ENCODE assay signal across 8 cellular contexts in the genomic region with DNA sequence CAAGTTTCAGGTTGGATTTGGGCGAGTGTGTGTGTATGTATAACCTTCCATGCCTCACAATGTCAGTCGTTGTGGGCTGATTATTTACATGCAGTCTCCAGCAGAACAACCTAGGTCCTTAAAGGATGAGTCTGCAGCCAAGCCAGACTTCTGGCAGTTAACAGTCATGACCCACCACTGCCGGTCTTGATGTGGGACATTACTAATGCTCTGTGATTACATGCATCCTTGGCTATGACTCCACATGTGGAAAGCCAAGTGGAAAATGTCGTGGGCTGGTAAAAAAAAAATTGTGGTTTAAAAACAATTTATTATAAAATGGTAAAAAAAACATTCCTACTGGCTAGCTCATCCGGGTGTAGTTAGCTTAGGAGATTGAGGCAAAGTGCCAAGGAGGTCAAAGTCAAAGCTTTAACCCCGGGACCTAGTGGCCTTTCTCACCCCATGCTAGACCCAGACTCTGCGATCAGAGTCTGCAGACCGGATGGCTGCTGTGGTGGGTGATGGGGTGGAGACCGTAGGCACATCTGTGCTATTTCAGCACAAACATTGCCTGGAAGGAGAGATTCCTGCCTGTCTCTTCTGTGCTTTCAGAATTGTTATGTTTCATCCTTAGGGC. TPM values are rescaled to one million over a fixed set of nuclear protein-coding genes. Genes with fewer than 3 reads are reported as not detected.
DNase-seq lines count a peak whose midpoint lies in the region; ATAC-seq and TF ChIP-seq lines count a peak whose summit lies in the region.

No MANE protein-coding gene starts in this region.

- no peaks in the 10 kb centered on the region for H3K9me3 Mint-ChIP-seq in activated naive CD4-positive, alpha-beta T cell treated with anti-CD3 and anti-CD28 coated beads, Interleukin-2, amount 50 U/mL, for 24 hours
- H3K9me3 Mint-ChIP-seq in activated naive CD4-positive, alpha-beta T cell treated with anti-CD3 and anti-CD28 coated beads for 36 hours, result no peaks in the 10 kb centered on the region

- H3K36me3 Mint-ChIP-seq in activated naive CD4-positive, alpha-beta T cell treated with anti-CD3 and anti-CD28 coated beads, Interleukin-2, amount 50 U/mL, for 24 hours, result peaks cover 5% of the 10 kb centered on the region
- H3K36me3 Mint-ChIP-seq in activated naive CD4-positive, alpha-beta T cell treated with anti-CD3 and anti-CD28 coated beads for 36 hours (ENCODE audit: low read depth), result peaks cover 16% of the 10 kb centered on the region

- H3K36me3 ChIP-seq in brain microvascular endothelial cell (replicated peaks) (no peaks in the 10 kb centered on the region), upper lobe of right lung (no peaks in the 10 kb centered on the region)

- no peaks in the 10 kb centered on the region for H3K27me3 ChIP-seq in brain microvascular endothelial cell (replicated peaks)
- no peaks in the 10 kb centered on the region for H3K27me3 ChIP-seq in upper lobe of right lung

- peak overlapping the region; percentile 93 for H3K27ac ChIP-seq in brain microvascular endothelial cell
- H3K27ac ChIP-seq in upper lobe of right lung, result no peak overlapping the region

- in situ Hi-C loops in brain microvascular endothelial cell (cut with HindIII; ENCODE audit: low pct_ligation_motif_present, low sequenced_read_pairs), result no loop called here

- H3K27ac Mint-ChIP-seq in activated naive CD4-positive, alpha-beta T cell treated with anti-CD3 and anti-CD28 coated beads, Interleukin-2, amount 50 U/mL, for 24 hours, result peak overlapping the region; percentile 5
- H3K27ac Mint-ChIP-seq in activated naive CD4-positive, alpha-beta T cell treated with anti-CD3 and anti-CD28 coated beads for 36 hours, result no peak overlapping the region

- H3K4me3 Mint-ChIP-seq in activated naive CD4-positive, alpha-beta T cell treated with anti-CD3 and anti-CD28 coated beads, Interleukin-2, amount 50 U/mL, for 24 hours, result no peak overlapping the region
- no peak overlapping the region for H3K4me3 Mint-ChIP-seq in activated naive CD4-positive, alpha-beta T cell treated with anti-CD3 and anti-CD28 coated beads for 36 hours

- ATAC-seq in left colon (peak; percentile 15), upper lobe of right lung (peak; percentile 50)

- H3K4me3 ChIP-seq in brain microvascular endothelial cell (ENCODE audit: low read depth, low read length) (no peak overlapping the region), upper lobe of right lung (no peak overlapping the region)

- intact Hi-C loops in activated naive CD4-positive, alpha-beta T cell treated with anti-CD3 and anti-CD28 coated beads for 36 hours (cut with micrococcal nuclease), result loop anchor here (5.0 kb wide), 1 partner anchor 188 kb away; no protein-coding TSS in a partner anchor
- intact Hi-C loops in left colon (cut with DNase I, micrococcal nuclease) (loop anchor here in 1 of 2 donors (10.0 kb wide), 1 partner anchor 61 kb away; no protein-coding TSS in a partner anchor), upper lobe of right lung (cut with DNase I) (loop anchor here (5.0 kb wide), 1 partner anchor 67 kb away; no protein-coding TSS in a partner anchor)

- CTCF ChIA-PET in activated naive CD4-positive, alpha-beta T cell treated with anti-CD3 and anti-CD28 coated beads for 36 hours (lab: Charles Lee), result interaction anchor here (1.8 to 4.3 kb wide), 6 partner anchors 20 to 76 kb away, joined by 6 to 41 read pairs (median 23); partner anchors contain the start of gene MFSD1

- no peaks in the 10 kb centered on the region for H3K9me3 ChIP-seq in upper lobe of right lung

- TF ChIP-seq CTCF in brain microvascular endothelial cell (IDR thresholded peaks at IDR 0.05; ENCODE audit: low read depth, low read length, missing control alignments), result no peak
- no peak for TF ChIP-seq CTCF in upper lobe of right lung (IDR thresholded peaks at IDR 0.05)

- DNase-seq in activated naive CD4-positive, alpha-beta T cell treated with anti-CD3 and anti-CD28 coated beads for 36 hours, result no peak
- DNase-seq in brain microvascular endothelial cell, result peak; percentile 99
- DNase-seq in left colon, result peak; percentile 48 to 56
- no peak for DNase-seq in upper lobe of right lung
- DNase-seq in cerebellum (ENCODE audit: low spot score), result no peak
- no peak for DNase-seq in OCI-M1 (lab: John Stamatoyannopoulos, UW)
- DNase-seq in effector CD8-positive, alpha-beta T cell (lab: John Stamatoyannopoulos, UW), result no peak

- no peaks in the 10 kb centered on the region for H3K27me3 Mint-ChIP-seq in activated naive CD4-positive, alpha-beta T cell treated with anti-CD3 and anti-CD28 coated beads, Interleukin-2, amount 50 U/mL, for 24 hours
- peaks cover 2% of the 10 kb centered on the region for H3K27me3 Mint-ChIP-seq in activated naive CD4-positive, alpha-beta T cell treated with anti-CD3 and anti-CD28 coated beads for 36 hours (ENCODE audit: low read depth)

- peaks cover 18% of the 10 kb centered on the region for H3K4me1 ChIP-seq in upper lobe of right lung

- H3K4me1 Mint-ChIP-seq in activated naive CD4-positive, alpha-beta T cell treated with anti-CD3 and anti-CD28 coated beads, Interleukin-2, amount 50 U/mL, for 24 hours, result peaks cover 50% of the 10 kb centered on the region
- peaks cover 34% of the 10 kb centered on the region for H3K4me1 Mint-ChIP-seq in activated naive CD4-positive, alpha-beta T cell treated with anti-CD3 and anti-CD28 coated beads for 36 hours (ENCODE audit: low read depth)

RNA-seq across cellular contexts. Expression of gene RARRES1, which starts 6.8 kb away (rescaled TPM):
- total RNA-seq in activated naive CD4-positive, alpha-beta T cell treated with anti-CD3 and anti-CD28 coated beads for 36 hours, result not detected
- total RNA-seq in left colon, result 10 to 100 TPM; 63.5 to 81.0 TPM
- total RNA-seq in upper lobe of right lung, result 41.5 TPM
- 36.5 TPM for total RNA-seq in cerebellum

RNA-seq across cellular contexts. Expression of gene LXN, which starts 53.0 kb away (rescaled TPM):
- 1 to 10 TPM; 3.7 to 4.0 TPM for total RNA-seq in activated naive CD4-positive, alpha-beta T cell treated with anti-CD3 and anti-CD28 coated beads for 36 hours
- total RNA-seq in left colon, result 10 to 100 TPM; 49.4 to 63.8 TPM
- total RNA-seq in upper lobe of right lung, result 20.9 TPM
- 5.0 TPM for total RNA-seq in cerebellum

Comparison
In these comparisons a context has a peak if more than half of its experiments do, and no peak if none do; other contexts are left out.
1. DNase-seq: peak in brain microvascular endothelial cell (single experiment) and left colon (2 of 2); none in activated naive CD4-positive, alpha-beta T cell treated with anti-CD3 and anti-CD28 coated beads for 36 hours (single experiment), upper lobe of right lung (single experiment), cerebellum (single experiment), OCI-M1 (single experiment) and effector CD8-positive, alpha-beta T cell (single experiment).
2. RNA of gene RARRES1, which starts 6.8 kb away (total RNA-seq): 63.5 to 81.0 TPM in left colon, 41.5 TPM in upper lobe of right lung (single experiment) and 36.5 TPM in cerebellum (single experiment); not detected in activated naive CD4-positive, alpha-beta T cell treated with anti-CD3 and anti-CD28 coated beads for 36 hours; every median in the first group is over 10 times any median in the second.